Comparison of ENCODE assay signal across 1 cellular context in genomic region chr15:58742424-58743160, GRCh38.
TF ChIP-seq lines count a peak whose summit lies in the region.

No MANE protein-coding gene starts in this region.

TF ChIP-seq in HepG2, 621 proteins besides CTCF, POLR2A, EP300 and RAD21 (continues in another document):
- TF ChIP-seq ZNF780A (CRISPR knock-in tag; IDR thresholded peaks at IDR 0.05): no peak
- TF ChIP-seq NPAS2 (CRISPR knock-in tag; IDR thresholded peaks at IDR 0.05; ENCODE audit: borderline replicate concordance): no peak
- TF ChIP-seq ZNF367 (CRISPR knock-in tag; IDR thresholded peaks at IDR 0.05; ENCODE audit: borderline replicate concordance): no peak
- TF ChIP-seq ZBTB42 (CRISPR knock-in tag; IDR thresholded peaks at IDR 0.05): no peak
- TF ChIP-seq MYPOP (CRISPR knock-in tag; IDR thresholded peaks at IDR 0.05): no peak
- no peak for TF ChIP-seq ZFP36L2 (CRISPR knock-in tag; IDR thresholded peaks at IDR 0.05)
- no peak for TF ChIP-seq ZNF496 (CRISPR knock-in tag; IDR thresholded peaks at IDR 0.05; ENCODE audit: insufficient replicate concordance)
- no peak for TF ChIP-seq KLF16 (CRISPR knock-in tag; IDR thresholded peaks at IDR 0.05)
- TF ChIP-seq ZNF7 (CRISPR knock-in tag; IDR thresholded peaks at IDR 0.05): no peak
- TF ChIP-seq BORCS8-MEF2B (CRISPR knock-in tag; IDR thresholded peaks at IDR 0.05): no peak
- no peak for TF ChIP-seq ZNF598 (CRISPR knock-in tag; IDR thresholded peaks at IDR 0.05; ENCODE audit: borderline replicate concordance)
- peak; percentile 87 for TF ChIP-seq NR2C2 (CRISPR knock-in tag; IDR thresholded peaks at IDR 0.05; ENCODE audit: borderline replicate concordance)
- TF ChIP-seq SIN3B (IDR thresholded peaks at IDR 0.05; ENCODE audit: low read length): no peak
- no peak for TF ChIP-seq ZNF343 (CRISPR knock-in tag; IDR thresholded peaks at IDR 0.05)
- peak; percentile 27; the same call in 1 of the 2 replicates for TF ChIP-seq FOXK1 (CRISPR knock-in tag; IDR thresholded peaks at IDR 0.05; ENCODE audit: borderline replicate concordance, low read depth)
- 0 out of 2 replicates have a peak, but pooled peaks have one; percentile 35 for TF ChIP-seq DPF2 (CRISPR knock-in tag; IDR thresholded peaks at IDR 0.05; ENCODE audit: borderline replicate concordance, low read depth)
- no peak for TF ChIP-seq RBM39 (IDR thresholded peaks at IDR 0.05; ENCODE audit: low read depth, low read length, poor library complexity, severe bottlenecking)
- no peak for TF ChIP-seq ZBTB4 (CRISPR knock-in tag; IDR thresholded peaks at IDR 0.05; ENCODE audit: borderline replicate concordance)
- TF ChIP-seq HNF4A (CRISPR knock-in tag; IDR thresholded peaks at IDR 0.05): peak; percentile 72
- TF ChIP-seq ZNF282 (IDR thresholded peaks at IDR 0.05; ENCODE audit: partially characterized antibody): no peak
- 0 out of 2 replicates have a peak, but pooled peaks have one; percentile 75 for TF ChIP-seq KAT7 (CRISPR knock-in tag; IDR thresholded peaks at IDR 0.05; ENCODE audit: borderline replicate concordance)
- TF ChIP-seq ZNF292 (CRISPR knock-in tag; IDR thresholded peaks at IDR 0.05; ENCODE audit: borderline replicate concordance, low read depth): peak; percentile 61; the same call in 1 of the 2 replicates
- no peak for TF ChIP-seq TEF (CRISPR knock-in tag; IDR thresholded peaks at IDR 0.05)
- TF ChIP-seq SOX5 (CRISPR knock-in tag; IDR thresholded peaks at IDR 0.05; ENCODE audit: borderline replicate concordance): peak; percentile 54; the same call in 1 of the 2 replicates
- no peak for TF ChIP-seq ZNF225 (CRISPR knock-in tag; IDR thresholded peaks at IDR 0.05)
- no peak for TF ChIP-seq BRCA1 (CRISPR knock-in tag; IDR thresholded peaks at IDR 0.05)
- peak; percentile 45 to 74; a peak in 3 of 4 replicates for TF ChIP-seq NR2F1 (CRISPR knock-in tag; IDR thresholded peaks at IDR 0.05)
- peak; percentile 29; the same call in 1 of the 2 replicates for TF ChIP-seq NCOA2 (CRISPR knock-in tag; IDR thresholded peaks at IDR 0.05)
- no peak for TF ChIP-seq PHB2 (IDR thresholded peaks at IDR 0.05; ENCODE audit: partially characterized antibody)
- TF ChIP-seq, protein P1, sequence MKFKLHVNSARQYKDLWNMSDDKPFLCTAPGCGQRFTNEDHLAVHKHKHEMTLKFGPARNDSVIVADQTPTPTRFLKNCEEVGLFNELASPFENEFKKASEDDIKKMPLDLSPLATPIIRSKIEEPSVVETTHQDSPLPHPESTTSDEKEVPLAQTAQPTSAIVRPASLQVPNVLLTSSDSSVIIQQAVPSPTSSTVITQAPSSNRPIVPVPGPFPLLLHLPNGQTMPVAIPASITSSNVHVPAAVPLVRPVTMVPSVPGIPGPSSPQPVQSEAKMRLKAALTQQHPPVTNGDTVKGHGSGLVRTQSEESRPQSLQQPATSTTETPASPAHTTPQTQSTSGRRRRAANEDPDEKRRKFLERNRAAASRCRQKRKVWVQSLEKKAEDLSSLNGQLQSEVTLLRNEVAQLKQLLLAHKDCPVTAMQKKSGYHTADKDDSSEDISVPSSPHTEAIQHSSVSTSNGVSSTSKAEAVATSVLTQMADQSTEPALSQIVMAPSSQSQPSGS (CRISPR knock-in tag; IDR thresholded peaks at IDR 0.05): peak; percentile 35; the same call in 1 of the 2 replicates
- TF ChIP-seq ZNF552 (CRISPR knock-in tag; IDR thresholded peaks at IDR 0.05; ENCODE audit: borderline replicate concordance): no peak
- TF ChIP-seq SMAD1 (CRISPR knock-in tag; IDR thresholded peaks at IDR 0.05; ENCODE audit: borderline replicate concordance, low read depth): no peak
- TF ChIP-seq, protein P2, sequence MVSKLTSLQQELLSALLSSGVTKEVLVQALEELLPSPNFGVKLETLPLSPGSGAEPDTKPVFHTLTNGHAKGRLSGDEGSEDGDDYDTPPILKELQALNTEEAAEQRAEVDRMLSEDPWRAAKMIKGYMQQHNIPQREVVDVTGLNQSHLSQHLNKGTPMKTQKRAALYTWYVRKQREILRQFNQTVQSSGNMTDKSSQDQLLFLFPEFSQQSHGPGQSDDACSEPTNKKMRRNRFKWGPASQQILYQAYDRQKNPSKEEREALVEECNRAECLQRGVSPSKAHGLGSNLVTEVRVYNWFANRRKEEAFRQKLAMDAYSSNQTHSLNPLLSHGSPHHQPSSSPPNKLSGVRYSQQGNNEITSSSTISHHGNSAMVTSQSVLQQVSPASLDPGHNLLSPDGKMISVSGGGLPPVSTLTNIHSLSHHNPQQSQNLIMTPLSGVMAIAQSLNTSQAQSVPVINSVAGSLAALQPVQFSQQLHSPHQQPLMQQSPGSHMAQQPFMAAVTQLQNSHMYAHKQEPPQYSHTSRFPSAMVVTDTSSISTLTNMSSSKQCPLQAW (CRISPR knock-in tag; IDR thresholded peaks at IDR 0.05): 0 out of 2 replicates have a peak, but pooled peaks have one; percentile 39
- TF ChIP-seq ZNF567 (CRISPR knock-in tag; IDR thresholded peaks at IDR 0.05; ENCODE audit: borderline replicate concordance): no peak
- TF ChIP-seq ZFP37 (CRISPR knock-in tag; IDR thresholded peaks at IDR 0.05; ENCODE audit: borderline replicate concordance): no peak
- no peak for TF ChIP-seq ZSCAN12 (CRISPR knock-in tag; IDR thresholded peaks at IDR 0.05)
- no peak for TF ChIP-seq ZXDC (CRISPR knock-in tag; IDR thresholded peaks at IDR 0.05)
- TF ChIP-seq ETV5 (CRISPR knock-in tag; IDR thresholded peaks at IDR 0.05; ENCODE audit: borderline replicate concordance): no peak; the same call in 1 of the 2 replicates
- peak; percentile 39; the same call in 1 of the 2 replicates for TF ChIP-seq ZFX (CRISPR knock-in tag; IDR thresholded peaks at IDR 0.05; ENCODE audit: low read depth)
- no peak for TF ChIP-seq ZNF629 (CRISPR knock-in tag; conservative IDR thresholded peaks at IDR 0.05)
- no peak for TF ChIP-seq POLR2G (IDR thresholded peaks at IDR 0.05; ENCODE audit: low read depth, low read length)
- 0 out of 2 replicates have a peak, but pooled peaks have one; percentile 29 for TF ChIP-seq ZNF121 (CRISPR knock-in tag; IDR thresholded peaks at IDR 0.05)
- TF ChIP-seq ZNF296 (CRISPR knock-in tag; conservative IDR thresholded peaks at IDR 0.05): no peak
- TF ChIP-seq HDAC1 (CRISPR knock-in tag; IDR thresholded peaks at IDR 0.05): peak; percentile 38; the same call in 1 of the 2 replicates
- TF ChIP-seq CREM (IDR thresholded peaks at IDR 0.05): peak; percentile 42
- no peak for TF ChIP-seq CREM (CRISPR knock-in tag; IDR thresholded peaks at IDR 0.05)
- TF ChIP-seq MEIS1 (CRISPR knock-in tag; IDR thresholded peaks at IDR 0.05; ENCODE audit: borderline replicate concordance): no peak
- TF ChIP-seq ZNF891 (CRISPR knock-in tag; IDR thresholded peaks at IDR 0.05): no peak
- TF ChIP-seq MTF1 (CRISPR knock-in tag; IDR thresholded peaks at IDR 0.05): no peak
- no peak for TF ChIP-seq TFAP4 (IDR thresholded peaks at IDR 0.05; ENCODE audit: borderline replicate concordance, low read depth)
- TF ChIP-seq KLF13 (CRISPR knock-in tag; IDR thresholded peaks at IDR 0.05): no peak
- TF ChIP-seq AGO1 (IDR thresholded peaks at IDR 0.05; ENCODE audit: low read depth, low read length, poor library complexity, severe bottlenecking): no peak
- TF ChIP-seq FOXP1 (IDR thresholded peaks at IDR 0.05): peak; percentile 74; the same call in 1 of the 2 replicates
- TF ChIP-seq FOXP1 (CRISPR knock-in tag; IDR thresholded peaks at IDR 0.05): peak; percentile 89
- peak; percentile 40; the same call in 1 of the 2 replicates for TF ChIP-seq ZNF230 (CRISPR knock-in tag; IDR thresholded peaks at IDR 0.05)
- no peak for TF ChIP-seq ZNF180 (CRISPR knock-in tag; IDR thresholded peaks at IDR 0.05; ENCODE audit: borderline replicate concordance, low read depth)
- 0 out of 2 replicates have a peak, but pooled peaks have one; percentile 19 for TF ChIP-seq ZNF790 (CRISPR knock-in tag; IDR thresholded peaks at IDR 0.05; ENCODE audit: borderline replicate concordance)
- TF ChIP-seq, protein P3, sequence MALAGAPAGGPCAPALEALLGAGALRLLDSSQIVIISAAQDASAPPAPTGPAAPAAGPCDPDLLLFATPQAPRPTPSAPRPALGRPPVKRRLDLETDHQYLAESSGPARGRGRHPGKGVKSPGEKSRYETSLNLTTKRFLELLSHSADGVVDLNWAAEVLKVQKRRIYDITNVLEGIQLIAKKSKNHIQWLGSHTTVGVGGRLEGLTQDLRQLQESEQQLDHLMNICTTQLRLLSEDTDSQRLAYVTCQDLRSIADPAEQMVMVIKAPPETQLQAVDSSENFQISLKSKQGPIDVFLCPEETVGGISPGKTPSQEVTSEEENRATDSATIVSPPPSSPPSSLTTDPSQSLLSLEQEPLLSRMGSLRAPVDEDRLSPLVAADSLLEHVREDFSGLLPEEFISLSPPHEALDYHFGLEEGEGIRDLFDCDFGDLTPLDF (CRISPR knock-in tag; IDR thresholded peaks at IDR 0.05): no peak
- no peak for TF ChIP-seq ATAD3A (CRISPR knock-in tag; IDR thresholded peaks at IDR 0.05)
- TF ChIP-seq SP140L (CRISPR knock-in tag; IDR thresholded peaks at IDR 0.05; ENCODE audit: borderline replicate concordance): no peak
- TF ChIP-seq SALL2 (CRISPR knock-in tag; IDR thresholded peaks at IDR 0.05): no peak
- TF ChIP-seq ZNF660 (CRISPR knock-in tag; IDR thresholded peaks at IDR 0.05; ENCODE audit: borderline replicate concordance, low read depth): no peak
- TF ChIP-seq RFXAP (CRISPR knock-in tag; IDR thresholded peaks at IDR 0.05; ENCODE audit: borderline replicate concordance): no peak
- TF ChIP-seq SAP130 (CRISPR knock-in tag; IDR thresholded peaks at IDR 0.05; ENCODE audit: low read depth): peak; percentile 57
- peak; percentile 24; the same call in 1 of the 2 replicates for TF ChIP-seq ZNF501 (CRISPR knock-in tag; IDR thresholded peaks at IDR 0.05)
